8 cellular contexts compared by ENCODE assay signal in genomic region chr2:211035548-211036185, GRCh38.
DNase-seq lines count a peak whose midpoint lies in the region; ATAC-seq and TF ChIP-seq lines count a peak whose summit lies in the region.

No MANE protein-coding gene starts in this region.

- intact Hi-C loops in heart right ventricle (cut with DNase I): loop anchor here in 7 of 10 donors (2.0 to 5.0 kb wide), 2 partner anchors 373 to 417 kb away; no protein-coding TSS in a partner anchor
- intact Hi-C loops in left cardiac atrium (cut with DNase I): loop anchor here in 1 of 2 donors (2.0 kb wide), 1 partner anchor 373 kb away; no protein-coding TSS in a partner anchor

- H2BK12ac ChIP-seq in mesenchymal stem cell (ENCODE audit: low read length in 2 of 2): no peak overlapping the region

- H3K18ac ChIP-seq in mesenchymal stem cell (ENCODE audit: low read depth in 1 of 2, low read length in 2 of 2): no peak overlapping the region

- no peak overlapping the region for H3K23ac ChIP-seq in mesenchymal stem cell (ENCODE audit: low read length in 2 of 2)

- H3K4me2 ChIP-seq in mesenchymal stem cell (ENCODE audit: low read length, poor library complexity, severe bottlenecking): no peak overlapping the region

- 53 to 62% methylated on average over 4 of the region's 4 CpGs for WGBS in heart right ventricle, 2 donors
- 65% methylated on average over 3 of the region's 4 CpGs for WGBS in mesenchymal stem cell

- no peak overlapping the region for H3K9ac ChIP-seq in adipocyte (ENCODE audit: low read length)
- no peak overlapping the region for H3K9ac ChIP-seq in mesenchymal stem cell (ENCODE audit: low read length)

- no peak overlapping the region for H3K4me3 ChIP-seq in heart right ventricle
- no peak overlapping the region for H3K4me3 ChIP-seq in adipocyte (ENCODE audit: low read length)
- H3K4me3 ChIP-seq in mesenchymal stem cell (ENCODE audit: insufficient read depth in 1 of 2, low read depth in 1 of 2, low read length in 2 of 2): no peak overlapping the region

- H3K4ac ChIP-seq in mesenchymal stem cell (ENCODE audit: low read depth in 1 of 2, low read length in 2 of 2): no peak overlapping the region

- no peak overlapping the region for H4K8ac ChIP-seq in mesenchymal stem cell (ENCODE audit: low read length)

- H2AFZ ChIP-seq in mesenchymal stem cell (ENCODE audit: low read depth, low read length): no peak overlapping the region

- H2BK120ac ChIP-seq in mesenchymal stem cell (ENCODE audit: low read depth, low read length): no peak overlapping the region

- no peak for ATAC-seq in heart right ventricle
- ATAC-seq in left cardiac atrium: no peak
- peak; percentile 56 for ATAC-seq in HG03521 (IDR thresholded peaks at IDR 0.05; ENCODE audit: unreplicated experiment)
- no peak for ATAC-seq in HG03196 (IDR thresholded peaks at IDR 0.05; ENCODE audit: unreplicated experiment)

- no peaks in the 10 kb centered on the region for H3K79me1 ChIP-seq in mesenchymal stem cell (replicated peaks; ENCODE audit: low read length, poor library complexity, severe bottlenecking)

- H3K27me3 ChIP-seq in heart right ventricle (no peaks in the 10 kb centered on the region), adipocyte (replicated peaks; ENCODE audit: control insufficient read depth, insufficient read depth, low read length) (no peaks in the 10 kb centered on the region), mesenchymal stem cell (ENCODE audit: control insufficient read depth in 1 of 2, insufficient read depth in 1 of 2, low read length in 2 of 2) (no peaks in the 10 kb centered on the region)

- H4K91ac ChIP-seq in mesenchymal stem cell (ENCODE audit: low read length): no peak overlapping the region

- no peak overlapping the region for H3K14ac ChIP-seq in mesenchymal stem cell (ENCODE audit: low read length in 2 of 2)

- H2BK15ac ChIP-seq in mesenchymal stem cell (ENCODE audit: low read depth, poor library complexity, severe bottlenecking): no peak overlapping the region

- no peak overlapping the region for H3K27ac ChIP-seq in heart right ventricle
- H3K27ac ChIP-seq in mesenchymal stem cell (ENCODE audit: low read length, poor library complexity, severe bottlenecking): no peak overlapping the region

- H2BK5ac ChIP-seq in mesenchymal stem cell (ENCODE audit: low read depth, low read length, poor library complexity, severe bottlenecking): no peak overlapping the region

- DNase-seq in heart right ventricle: peak in 1 of 2 donors; percentile 5
- DNase-seq in left cardiac atrium: no peak
- DNase-seq in adipocyte (ENCODE audit: low read depth): peak; percentile 56
- peak; percentile 46 for DNase-seq in mesenchymal stem cell
- no peak for DNase-seq in stimulated activated CD4-positive, alpha-beta T cell treated with anti-CD3 and anti-CD28 coated beads, Interleukin-1b, Interleukin-23, amount 100 ng/mL, for 48 hours
- DNase-seq in activated CD4-positive, alpha-beta T cell treated with anti-CD3 and anti-CD28 coated beads for 4 hours: no peak

- peak in 7 of 9 donors; percentile 40 to 68 (median 55) for TF ChIP-seq CTCF in heart right ventricle (IDR thresholded peaks at IDR 0.05)

- H2AK5ac ChIP-seq in mesenchymal stem cell (ENCODE audit: low read length, severe bottlenecking): no peak overlapping the region

- H3K4me1 ChIP-seq in heart right ventricle (no peaks in the 10 kb centered on the region), adipocyte (ENCODE audit: control insufficient read depth, insufficient read depth, low read length) (no peaks in the 10 kb centered on the region), mesenchymal stem cell (ENCODE audit: control insufficient read depth, insufficient read depth, low read depth, low read length) (no peaks in the 10 kb centered on the region)

- H3K9me3 ChIP-seq in heart right ventricle (no peaks in the 10 kb centered on the region), adipocyte (ENCODE audit: control insufficient read depth, low read length) (no peaks in the 10 kb centered on the region), mesenchymal stem cell (ENCODE audit: control insufficient read depth, low read length) (no peaks in the 10 kb centered on the region)

- no peaks in the 10 kb centered on the region for H3K36me3 ChIP-seq in heart right ventricle
- H3K36me3 ChIP-seq in adipocyte (ENCODE audit: control insufficient read depth, insufficient read depth, low read length, severe bottlenecking): no peaks in the 10 kb centered on the region
- no peaks in the 10 kb centered on the region for H3K36me3 ChIP-seq in mesenchymal stem cell (ENCODE audit: control insufficient read depth in 1 of 2, insufficient read depth in 2 of 2, low read depth in 1 of 2, low read length in 2 of 2)

Comparison
In these comparisons a context has a peak if more than half of its experiments do, and no peak if none do; other contexts are left out.
1. DNase-seq: peak in adipocyte (single experiment) and mesenchymal stem cell (single experiment); none in left cardiac atrium (single experiment), stimulated activated CD4-positive, alpha-beta T cell treated with anti-CD3 and anti-CD28 coated beads, Interleukin-1b, Interleukin-23, amount 100 ng/mL, for 48 hours (single experiment) and activated CD4-positive, alpha-beta T cell treated with anti-CD3 and anti-CD28 coated beads for 4 hours (0 of 2).